In the genomic region with DNA sequence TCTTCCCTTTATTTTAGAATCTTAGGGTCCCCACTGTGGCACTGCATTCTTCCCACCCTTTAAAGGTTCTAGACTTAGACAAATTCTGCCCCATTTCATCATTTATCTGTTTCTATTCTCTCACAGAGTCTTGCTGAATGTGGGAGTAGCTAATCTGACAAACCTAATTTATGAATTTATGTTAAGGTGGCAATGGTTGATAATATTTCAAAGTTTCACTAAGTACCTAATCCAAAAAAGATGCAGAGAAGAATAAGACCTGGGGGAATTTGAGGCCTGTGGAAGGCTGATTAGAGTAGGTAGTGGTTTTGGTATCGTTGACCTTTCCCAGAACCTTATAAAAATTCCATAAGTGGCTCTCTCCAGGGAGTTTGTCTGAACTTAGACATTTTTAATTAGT, we compare ENCODE assay signal across 10 cellular contexts. TPM values are rescaled to one million over a fixed set of nuclear protein-coding genes. Genes with fewer than 3 reads are reported as not detected.
"Had no signal": no experiment of that assay in that cellular context is flagged by ENCODE, and none has a peak within 500 bp of the region (broad histone marks: within the 10 kb centered on the region; RNA-seq: fewer than 3 reads in every experiment).

No MANE protein-coding gene starts in this region.

- ATAC-seq: HepG2 had no signal

- H3K4me3 Mint-ChIP-seq: IgD-negative memory B cell had no signal

- H3K27me3 Mint-ChIP-seq: IgD-negative memory B cell had no signal

- H3K27ac Mint-ChIP-seq: IgD-negative memory B cell had no signal

- H3K27ac ChIP-seq: HL-60, KMS-11 had no signal

- H3K4me1 Mint-ChIP-seq: IgD-negative memory B cell had no signal

- H3K9ac ChIP-seq: KMS-11 had no signal

- DNase-seq: IMR-90, KBM-7, KG1 had no signal

- FAIRE-seq: HepG2, HTR-8/SVneo had no signal

- H3K36me3 Mint-ChIP-seq: IgD-negative memory B cell had no signal

- H3K4me2 ChIP-seq: KMS-11 had no signal

RNA-seq across cellular contexts. Expression of a gene that starts 18.0 kb away (rescaled TPM):
- total RNA-seq: HepG2, HT-29, HT1080 had no signal
- polyA plus RNA-seq: HepG2, IgD-negative memory B cell had no signal
